26 cellular contexts compared by ENCODE assay signal in the genomic region with DNA sequence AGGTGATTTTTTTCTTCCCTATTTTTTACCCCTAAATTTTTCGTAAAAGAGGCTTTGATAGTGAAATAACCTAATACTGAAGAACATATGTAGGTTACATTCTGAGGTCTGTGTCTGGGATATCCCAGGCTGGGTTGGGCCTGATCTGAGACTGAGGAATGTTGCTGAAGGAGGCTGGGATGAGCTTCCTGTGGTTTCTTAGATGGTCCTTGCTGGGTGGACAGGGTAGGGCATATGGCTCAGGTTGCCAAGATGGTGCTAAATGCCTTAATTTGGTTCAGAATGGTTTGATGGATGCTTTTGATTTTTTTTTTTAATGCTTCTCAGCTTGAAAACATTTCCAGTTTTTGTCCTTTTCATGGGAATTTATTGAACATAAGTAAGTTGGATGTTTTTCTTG.
"Had no signal": no experiment of that assay in that cellular context is flagged by ENCODE, and none has a peak within 500 bp of the region (broad histone marks: within the 10 kb centered on the region; RNA-seq: fewer than 3 reads in every experiment).

No MANE protein-coding gene starts in this region.

- H3K4me1 ChIP-seq: colonic mucosa, esophagus squamous epithelium, heart right ventricle, left lung, prostate gland, sigmoid colon, spleen, suprapubic skin, vagina had no signal

- H3K9me3 ChIP-seq: colonic mucosa, esophagus squamous epithelium, left lung, prostate gland, sigmoid colon, suprapubic skin, vagina had no signal

- H3K36me3 ChIP-seq: colonic mucosa, esophagus squamous epithelium, heart right ventricle, left lung, prostate gland, sigmoid colon, spleen, suprapubic skin, vagina had no signal

- H3K27ac ChIP-seq: colonic mucosa, esophagus squamous epithelium, heart right ventricle, left lung, prostate gland, sigmoid colon, skin epidermis, spleen, suprapubic skin, vagina had no signal

- H3K27me3 Mint-ChIP-seq: dendritic cell treated with granulocyte-macrophage colony-stimulating factor and Interleukin-4, amounts not matched to agents 40 ng/mL and 50 ng/mL, for 4 days had no signal

- ATAC-seq: heart right ventricle; left cardiac atrium; left lung; naive thymus-derived CD4-positive, alpha-beta T cell; right cardiac atrium; stimulated activated naive B cell treated with anti-CD40 and anti-IgM and Interleukin-4, amounts not matched to agents 10 μg/mL and 1 μg/mL and 100 μg/mL, for 72 hours; stimulated activated naive CD8-positive, alpha-beta T cell treated with anti-CD3 and anti-CD28 coated beads, Interleukin-15, amount 100 ng/mL, for 72 hours had no signal

- H3K4me3 Mint-ChIP-seq: dendritic cell treated with granulocyte-macrophage colony-stimulating factor and Interleukin-4, amounts not matched to agents 40 ng/mL and 50 ng/mL, for 4 days; naive thymus-derived CD4-positive, alpha-beta T cell; nephron; stimulated activated naive B cell treated with anti-CD40 and anti-IgM and Interleukin-4, amounts not matched to agents 10 μg/mL and 1 μg/mL and 100 μg/mL, for 72 hours; stimulated activated naive CD8-positive, alpha-beta T cell treated with anti-CD3 and anti-CD28 coated beads, Interleukin-15, amount 100 ng/mL, for 72 hours had no signal

- H3K4me1 Mint-ChIP-seq: naive thymus-derived CD4-positive, alpha-beta T cell; nephron; stimulated activated naive B cell treated with anti-CD40 and anti-IgM and Interleukin-4, amounts not matched to agents 10 μg/mL and 1 μg/mL and 100 μg/mL, for 72 hours had no signal

- H3K36me3 Mint-ChIP-seq: naive thymus-derived CD4-positive, alpha-beta T cell; stimulated activated naive B cell treated with anti-CD40 and anti-IgM and Interleukin-4, amounts not matched to agents 10 μg/mL and 1 μg/mL and 100 μg/mL, for 72 hours had no signal

- H3K27ac Mint-ChIP-seq: dendritic cell treated with granulocyte-macrophage colony-stimulating factor and Interleukin-4, amounts not matched to agents 40 ng/mL and 50 ng/mL, for 4 days; naive thymus-derived CD4-positive, alpha-beta T cell; nephron; stimulated activated naive B cell treated with anti-CD40 and anti-IgM and Interleukin-4, amounts not matched to agents 10 μg/mL and 1 μg/mL and 100 μg/mL, for 72 hours; stimulated activated naive CD8-positive, alpha-beta T cell treated with anti-CD3 and anti-CD28 coated beads, Interleukin-15, amount 100 ng/mL, for 72 hours had no signal

- H3K27me3 ChIP-seq: colonic mucosa, esophagus squamous epithelium, heart right ventricle, left lung, sigmoid colon, spleen, suprapubic skin, vagina had no signal

- H3K4me3 ChIP-seq: colonic mucosa, esophagus squamous epithelium, heart right ventricle, left lung, prostate gland, sigmoid colon, skin epidermis, spleen, suprapubic skin, vagina had no signal

- DNase-seq: colonic mucosa; effector memory CD4-positive, alpha-beta T cell; erythroblast; esophagus squamous epithelium; foreskin melanocyte; glutamatergic neuron; heart right ventricle; hippocampal formation; left cardiac atrium; left lung; mesenchymal stem cell; midbrain; naive thymus-derived CD4-positive, alpha-beta T cell; nucleus accumbens; right cardiac atrium; sigmoid colon; spleen; stimulated activated naive B cell treated with anti-CD40 and anti-IgM and Interleukin-4, amounts not matched to agents 10 μg/mL and 1 μg/mL and 100 μg/mL, for 72 hours; stimulated activated naive CD8-positive, alpha-beta T cell treated with anti-CD3 and anti-CD28 coated beads, Interleukin-15, amount 100 ng/mL, for 72 hours; trophoblast cell had no signal
